Comparison of ENCODE assay signal across 28 cellular contexts in genomic region chr20:13041574-13042457, GRCh38. TPM values are rescaled to one million over a fixed set of nuclear protein-coding genes. Genes with fewer than 3 reads are reported as not detected.
DNase-seq lines count a peak whose midpoint lies in the region; TF ChIP-seq lines count a peak whose summit lies in the region.
"Had no signal": no experiment of that assay in that cellular context is flagged by ENCODE, and none has a peak within 500 bp of the region (broad histone marks: within the 10 kb centered on the region; RNA-seq: fewer than 3 reads in every experiment).

No MANE protein-coding gene starts in this region.

- H3K36me3 ChIP-seq in MG63 (no peaks in the 10 kb centered on the region), adipocyte (ENCODE audit: control insufficient read depth, insufficient read depth, low read length, severe bottlenecking) (no peaks in the 10 kb centered on the region), SK-N-SH (replicated peaks in 1 of 2; ENCODE audit: control insufficient read depth in 1 of 2, insufficient read depth in 2 of 2, low read length in 1 of 2) (no peaks in the 10 kb centered on the region), ascending aorta (no peaks in the 10 kb centered on the region)
- H3K36me3 ChIP-seq: pancreas, Peyer's patch had no signal

- H3K4me3 ChIP-seq in MG63, result no peak overlapping the region
- no peak overlapping the region for H3K4me3 ChIP-seq in adipocyte (ENCODE audit: low read length)
- H3K4me3 ChIP-seq in fibroblast of the aortic adventitia (ENCODE audit: low read depth, low read length), result no peak overlapping the region
- no peak overlapping the region for H3K4me3 ChIP-seq in SK-N-SH (ENCODE audit: low read depth in 2 of 2, low read length in 1 of 2)
- no peak overlapping the region for H3K4me3 ChIP-seq in ascending aorta
- H3K4me3 ChIP-seq: lung, pancreas, Peyer's patch had no signal

- 15% methylated on average over 4 of the region's 4 CpGs for WGBS in SK-N-SH (ENCODE audit: low lambda C conversion rate)

- H3K4me1 ChIP-seq in adipocyte (ENCODE audit: control insufficient read depth, insufficient read depth, low read length), result peaks cover 12% of the 10 kb centered on the region
- H3K4me1 ChIP-seq in SK-N-SH (ENCODE audit: control insufficient read depth in 1 of 2, insufficient read depth in 2 of 2, low read depth in 1 of 2, low read length in 1 of 2), result no peaks in the 10 kb centered on the region
- no peaks in the 10 kb centered on the region for H3K4me1 ChIP-seq in ascending aorta
- H3K4me1 ChIP-seq: Caco-2, pancreas, Peyer's patch had no signal

- H3K27me3 ChIP-seq in MG63 (no peaks in the 10 kb centered on the region), adipocyte (replicated peaks; ENCODE audit: control insufficient read depth, insufficient read depth, low read length) (no peaks in the 10 kb centered on the region), SK-N-SH (ENCODE audit: insufficient read depth) (no peaks in the 10 kb centered on the region), ascending aorta (no peaks in the 10 kb centered on the region)
- H3K27me3 ChIP-seq: pancreas, Peyer's patch had no signal

- H3K79me2 ChIP-seq in SK-N-SH (ENCODE audit: insufficient read depth), result no peaks in the 10 kb centered on the region

- CTCF ChIA-PET in SK-N-SH (lab: Yijun Ruan, JAX), result no interaction called here

- no peak for TF ChIP-seq RAD21 in SK-N-SH (IDR thresholded peaks at IDR 0.05; ENCODE audit: low read length)

- peak; percentile 42 for DNase-seq in Daoy (ENCODE audit: low read depth)
- DNase-seq in MG63, result peak; percentile 68
- DNase-seq in adipocyte (ENCODE audit: low read depth), result peak; percentile 58
- DNase-seq in fibroblast of the aortic adventitia (ENCODE audit: low read depth), result peak; percentile 72
- DNase-seq in UCSD-AML1 (lab: John Stamatoyannopoulos, UW; ENCODE audit: unreplicated experiment), result no peak
- DNase-seq in NCI-H1105 (lab: John Stamatoyannopoulos, UW), result no peak
- DNase-seq in SK-N-SH, result no peak
- DNase-seq in ascending aorta (ENCODE audit: low spot score in 2 of 2), result no peak
- DNase-seq: activated B cell treated with CpG ODN at 0.5 μM for 24 hours; activated CD4-positive, alpha-beta T cell treated with anti-CD3 and anti-CD28 coated beads, Interleukin-2, amount 50 U/mL, for 48 hours; activated CD8-positive, alpha-beta memory T cell treated with anti-CD3 and anti-CD28 coated beads, Interleukin-2, amount 50 U/mL, for 4 hours; activated naive CD4-positive, alpha-beta T cell treated with anti-CD3 and anti-CD28 coated beads, Interleukin-2, amount 10 ng/mL, durations not matched to agents 7 days and 5 days; Caco-2; caudate nucleus; DMS79 treated with DMSO at 0.1 percent for 48 hours; NCI-H1694; NCI-H2171 treated with DMSO at 0.1 percent for 48 hours; NCI-H526; pancreas; Peyer's patch; right cardiac atrium; SIG-M5; stimulated activated CD4-positive, alpha-beta T cell treated with anti-CD3 and anti-CD28 coated beads, Interleukin-12 subunit alpha, Interleukin-12 subunit beta, amount 100 ng/mL, for 4 hours; stimulated activated CD4-positive, alpha-beta T cell treated with anti-CD3 and anti-CD28 coated beads, Interleukin-4, amount 100 ng/mL, for 24 hours; substantia nigra; T1000 had no signal

- H3K9me3 ChIP-seq in MG63 (no peaks in the 10 kb centered on the region), adipocyte (ENCODE audit: control insufficient read depth, low read length) (no peaks in the 10 kb centered on the region), SK-N-SH (no peaks in the 10 kb centered on the region), ascending aorta (peaks cover 0 to 34% of the 10 kb centered on the region in 2 donors)
- H3K9me3 ChIP-seq: Caco-2, pancreas, Peyer's patch had no signal

- no peaks in the 10 kb centered on the region for H3F3A ChIP-seq in SK-N-SH (replicated peaks; ENCODE audit: insufficient read depth)

- no peak overlapping the region for H3K4me2 ChIP-seq in SK-N-SH

- H3K9me2 ChIP-seq in SK-N-SH, result 0 out of 2 replicates have a peak, but pooled peaks cover 3% of the 10 kb centered on the region

- no peak for TF ChIP-seq EP300 in SK-N-SH (IDR thresholded peaks at IDR 0.05; ENCODE audit: borderline replicate concordance in 1 of 2, low read depth in 1 of 2, low read length in 1 of 2)

- no peak overlapping the region for H3K9ac ChIP-seq in adipocyte (ENCODE audit: low read length)
- no peak overlapping the region for H3K9ac ChIP-seq in SK-N-SH

- no peak overlapping the region for H2AFZ ChIP-seq in SK-N-SH (ENCODE audit: low read depth)

- no peaks in the 10 kb centered on the region for H4K20me1 ChIP-seq in SK-N-SH (ENCODE audit: insufficient read depth)

- TF ChIP-seq CTCF in fibroblast of the aortic adventitia (IDR thresholded peaks at IDR 0.05; ENCODE audit: insufficient read depth, low read length) (no peak), SK-N-SH (IDR thresholded peaks at IDR 0.05) (no peak), ascending aorta (IDR thresholded peaks at IDR 0.05) (no peak)

- POLR2A ChIA-PET in SK-N-SH (lab: Yijun Ruan, JAX), result interaction anchor here (0.6 kb wide), 1 partner anchor 1364 kb away, joined by 6 read pairs; no protein-coding TSS in a partner anchor

- H3K27ac ChIP-seq in SK-N-SH (ENCODE audit: low read depth in 2 of 2, low read length in 1 of 2) (no peak overlapping the region), ascending aorta (no peak overlapping the region)
- H3K27ac ChIP-seq: C4-2B, pancreas, Peyer's patch had no signal

- intact Hi-C loops in ascending aorta (cut with DNase I), result no loop called here

TF ChIP-seq in SK-N-SH, 30 proteins besides CTCF, POLR2A, EP300 and RAD21:
- no peak for TF ChIP-seq JUND (IDR thresholded peaks at IDR 0.05)
- no peak for TF ChIP-seq TEAD4 (IDR thresholded peaks at IDR 0.05; ENCODE audit: borderline replicate concordance, insufficient read depth)
- TF ChIP-seq, protein P1, sequence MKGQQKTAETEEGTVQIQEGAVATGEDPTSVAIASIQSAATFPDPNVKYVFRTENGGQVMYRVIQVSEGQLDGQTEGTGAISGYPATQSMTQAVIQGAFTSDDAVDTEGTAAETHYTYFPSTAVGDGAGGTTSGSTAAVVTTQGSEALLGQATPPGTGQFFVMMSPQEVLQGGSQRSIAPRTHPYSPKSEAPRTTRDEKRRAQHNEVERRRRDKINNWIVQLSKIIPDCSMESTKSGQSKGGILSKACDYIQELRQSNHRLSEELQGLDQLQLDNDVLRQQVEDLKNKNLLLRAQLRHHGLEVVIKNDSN (IDR thresholded peaks at IDR 0.05; ENCODE audit: borderline replicate concordance, low read depth), result no peak
- no peak for TF ChIP-seq GABPA (IDR thresholded peaks at IDR 0.05; ENCODE audit: low read depth)
- no peak for TF ChIP-seq RXRA (IDR thresholded peaks at IDR 0.05; ENCODE audit: borderline replicate concordance, low read depth)
- TF ChIP-seq NRF1 (IDR thresholded peaks at IDR 0.05; ENCODE audit: low read depth, low read length), result no peak
- TF ChIP-seq SIN3A (IDR thresholded peaks at IDR 0.05; ENCODE audit: borderline replicate concordance, low read depth, low read length), result no peak
- TF ChIP-seq YY1 (IDR thresholded peaks at IDR 0.05; ENCODE audit: low read depth), result no peak
- TF ChIP-seq ELF1 (IDR thresholded peaks at IDR 0.05), result no peak
- TF ChIP-seq CHD2 (IDR thresholded peaks at IDR 0.05; ENCODE audit: low read length, partially characterized antibody), result no peak

RNA-seq across cellular contexts. Expression of gene SPTLC3, which starts 33.0 kb away (rescaled TPM):
- total RNA-seq in Daoy (2014; rRNA removed; shearing (Covaris generic)), result 2.1 and 10.0 TPM in 2 replicates
- total RNA-seq in MG63 (2014; rRNA removed; shearing (Covaris generic); ENCODE audit: low replicate concordance), result 18.4 and 28.7 TPM in 2 replicates
- total RNA-seq in fibroblast of the aortic adventitia (ENCODE audit: low replicate concordance) (6.8 and 30.6 TPM in 2 replicates), ascending aorta (4.6 TPM)
- polyA plus RNA-seq in SK-N-SH (2012; rRNA removed), result 0.02 and 0.05 TPM in 2 replicates
- polyA plus RNA-seq in SK-N-SH (2012; cell fraction: cytosol; rRNA removed), result 0.03 TPM in 2 replicates
- polyA plus RNA-seq in SK-N-SH (2012; cell fraction: nucleus; rRNA removed), result 0.01 TPM in 1 of 2 replicates, not detected in the other
- total RNA-seq: activated B cell treated with CpG ODN at 0.5 μM for 24 hours had no signal

Comparison
In these comparisons a context has a peak if more than half of its experiments do, and no peak if none do; other contexts are left out.
1. DNase-seq: peak in Daoy (single experiment), MG63 (single experiment), adipocyte (single experiment) and fibroblast of the aortic adventitia (single experiment); none in UCSD-AML1 (single experiment), NCI-H1105 (single experiment), SK-N-SH (single experiment) and ascending aorta (0 of 2).